13 cellular contexts compared by ENCODE assay signal in the genomic region with DNA sequence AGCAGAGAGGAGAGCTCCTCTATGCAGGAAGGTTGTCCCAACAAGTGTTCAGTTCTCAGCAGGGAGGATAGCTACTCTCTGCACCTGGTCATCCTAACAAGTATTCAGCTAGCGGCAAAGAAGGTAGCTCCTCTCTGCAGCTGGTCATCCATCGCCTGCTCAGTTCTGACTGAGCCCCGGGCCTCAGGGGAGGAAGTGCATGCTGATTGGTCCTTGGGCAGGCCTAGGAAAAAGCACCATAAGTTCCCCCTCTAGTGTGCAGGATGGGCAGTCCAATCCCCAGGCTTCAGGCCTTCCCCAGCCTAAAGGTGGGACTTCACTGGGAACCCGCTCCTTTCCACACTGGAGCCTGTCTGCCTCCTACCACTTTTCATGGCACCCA. TPM values are rescaled to one million over a fixed set of nuclear protein-coding genes. Genes with fewer than 3 reads are reported as not detected.
A peak's percentile ranks its signal among the peaks of the same experiment; 100 is the strongest.
DNase-seq lines count a peak whose midpoint lies in the region; ATAC-seq and TF ChIP-seq lines count a peak whose summit lies in the region.
"Had no signal": no experiment of that assay in that cellular context is flagged by ENCODE, and none has a peak within 500 bp of the region (broad histone marks: within the 10 kb centered on the region; RNA-seq: fewer than 3 reads in every experiment).

No MANE protein-coding gene starts in this region.

- peaks cover 38% of the 10 kb centered on the region for H3K4me1 Mint-ChIP-seq in activated CD4-positive, alpha-beta memory T cell treated with anti-CD3 and anti-CD28 coated beads for 36 hours (ENCODE audit: low read depth)
- peaks cover 32% of the 10 kb centered on the region for H3K4me1 Mint-ChIP-seq in activated CD4-positive, alpha-beta memory T cell treated with anti-CD3 and anti-CD28 coated beads, Interleukin-2, amount 10 ng/mL, durations not matched to agents 7 days and 5 days
- peaks cover 17 to 50% (median 44%) of the 10 kb centered on the region in 4 donors for H3K4me1 Mint-ChIP-seq in naive thymus-derived CD8-positive, alpha-beta T cell

- TF ChIP-seq CTCF in GM20000 (IDR thresholded peaks at IDR 0.05; ENCODE audit: extremely low read depth, missing control alignments), result no peak

- peaks cover 2% of the 10 kb centered on the region for H3K9me3 Mint-ChIP-seq in activated CD4-positive, alpha-beta memory T cell treated with anti-CD3 and anti-CD28 coated beads for 36 hours
- no peaks in the 10 kb centered on the region for H3K9me3 Mint-ChIP-seq in activated CD4-positive, alpha-beta memory T cell treated with anti-CD3 and anti-CD28 coated beads, Interleukin-2, amount 10 ng/mL, durations not matched to agents 7 days and 5 days
- H3K9me3 Mint-ChIP-seq in naive thymus-derived CD8-positive, alpha-beta T cell, result no peaks in the 10 kb centered on the region

- POLR2A ChIA-PET in activated CD4-positive, alpha-beta memory T cell treated with anti-CD3 and anti-CD28 coated beads for 36 hours (lab: Charles Lee), result interaction anchor here (0.7 to 1.6 kb wide), 3 partner anchors 11 to 15 kb away, joined by 3 to 8 read pairs (median 4); no protein-coding TSS in a partner anchor
- POLR2A ChIA-PET in activated CD4-positive, alpha-beta memory T cell treated with anti-CD3 and anti-CD28 coated beads, Interleukin-2, amount 10 ng/mL, durations not matched to agents 7 days and 5 days (lab: Charles Lee), result interaction anchor here (9.0 kb wide), 1 partner anchor 12 kb away, joined by 266 read pairs; no protein-coding TSS in a partner anchor
- POLR2A ChIA-PET in naive thymus-derived CD8-positive, alpha-beta T cell (lab: Charles Lee), result interaction anchor here (0.6 to 1.0 kb wide), 2 partner anchors 14 to 15 kb away, joined by 3 read pairs; no protein-coding TSS in a partner anchor

- H3K36me3 Mint-ChIP-seq in activated CD4-positive, alpha-beta memory T cell treated with anti-CD3 and anti-CD28 coated beads for 36 hours, result peaks cover 19% of the 10 kb centered on the region
- peaks cover 35% of the 10 kb centered on the region for H3K36me3 Mint-ChIP-seq in activated CD4-positive, alpha-beta memory T cell treated with anti-CD3 and anti-CD28 coated beads, Interleukin-2, amount 10 ng/mL, durations not matched to agents 7 days and 5 days (ENCODE audit: low read depth)
- peaks cover 0 to 12% (median 7%) of the 10 kb centered on the region in 3 donors for H3K36me3 Mint-ChIP-seq in naive thymus-derived CD8-positive, alpha-beta T cell

- CTCF ChIA-PET in activated CD4-positive, alpha-beta memory T cell treated with anti-CD3 and anti-CD28 coated beads for 36 hours (lab: Charles Lee), result interaction anchor here (3.4 kb wide), 1 partner anchor 39 kb away, joined by 26 read pairs; no protein-coding TSS in a partner anchor
- CTCF ChIA-PET in activated CD4-positive, alpha-beta memory T cell treated with anti-CD3 and anti-CD28 coated beads, Interleukin-2, amount 10 ng/mL, durations not matched to agents 7 days and 5 days (lab: Charles Lee), result no interaction called here

- DNase-seq in activated CD4-positive, alpha-beta memory T cell treated with anti-CD3 and anti-CD28 coated beads for 36 hours, result peak; percentile 20
- no peak for DNase-seq in activated CD4-positive, alpha-beta memory T cell treated with anti-CD3 and anti-CD28 coated beads, Interleukin-2, amount 10 ng/mL, durations not matched to agents 7 days and 5 days
- DNase-seq in GM20000 (ENCODE audit: low spot score) (peak; percentile 39), NOMO-1 treated with DMSO at 0.1 percent for 48 hours (lab: John Stamatoyannopoulos, UW; ENCODE audit: unreplicated experiment) (no peak), NCI-H226 (no peak), NCI-H1436 treated with DMSO at 0.1 percent for 48 hours (lab: John Stamatoyannopoulos, UW) (no peak)
- DNase-seq in naive thymus-derived CD8-positive, alpha-beta T cell, result no peak
- DNase-seq: dorsolateral prefrontal cortex, NCI-H2171, tibial artery had no signal

- intact Hi-C loops in activated CD4-positive, alpha-beta memory T cell treated with anti-CD3 and anti-CD28 coated beads for 36 hours (cut with micrococcal nuclease), result no loop called here

- H3K4me3 Mint-ChIP-seq in activated CD4-positive, alpha-beta memory T cell treated with anti-CD3 and anti-CD28 coated beads for 36 hours, result no peak overlapping the region
- H3K4me3 Mint-ChIP-seq in activated CD4-positive, alpha-beta memory T cell treated with anti-CD3 and anti-CD28 coated beads, Interleukin-2, amount 10 ng/mL, durations not matched to agents 7 days and 5 days, result no peak overlapping the region
- no peak overlapping the region for H3K4me3 Mint-ChIP-seq in naive thymus-derived CD8-positive, alpha-beta T cell

- H3K27ac Mint-ChIP-seq in activated CD4-positive, alpha-beta memory T cell treated with anti-CD3 and anti-CD28 coated beads for 36 hours, result peak overlapping the region; percentile 45
- H3K27ac Mint-ChIP-seq in activated CD4-positive, alpha-beta memory T cell treated with anti-CD3 and anti-CD28 coated beads, Interleukin-2, amount 10 ng/mL, durations not matched to agents 7 days and 5 days, result no peak overlapping the region
- H3K27ac Mint-ChIP-seq in naive thymus-derived CD8-positive, alpha-beta T cell, result peak overlapping the region in 6 of 10 donors; percentile 55 to 97 (median 73)

- peak; percentile 19 for ATAC-seq in HG03460 (IDR thresholded peaks at IDR 0.05; ENCODE audit: unreplicated experiment)
- ATAC-seq in naive thymus-derived CD8-positive, alpha-beta T cell, result no peak
- ATAC-seq: A549, right cardiac atrium had no signal

- H3K27me3 Mint-ChIP-seq in activated CD4-positive, alpha-beta memory T cell treated with anti-CD3 and anti-CD28 coated beads for 36 hours, result no peaks in the 10 kb centered on the region
- no peaks in the 10 kb centered on the region for H3K27me3 Mint-ChIP-seq in activated CD4-positive, alpha-beta memory T cell treated with anti-CD3 and anti-CD28 coated beads, Interleukin-2, amount 10 ng/mL, durations not matched to agents 7 days and 5 days
- H3K27me3 Mint-ChIP-seq in naive thymus-derived CD8-positive, alpha-beta T cell, result no peaks in the 10 kb centered on the region

RNA-seq across cellular contexts. Expression of a gene that starts 4.4 kb away (rescaled TPM):
- total RNA-seq in activated CD4-positive, alpha-beta memory T cell treated with anti-CD3 and anti-CD28 coated beads for 36 hours, result 10 to 100 TPM; 35.8 to 37.8 TPM
- 10 to 100 TPM; 59.8 to 66.8 TPM for total RNA-seq in activated CD4-positive, alpha-beta memory T cell treated with anti-CD3 and anti-CD28 coated beads, Interleukin-2, amount 10 ng/mL, durations not matched to agents 7 days and 5 days
- 100 to 1,000 TPM; 110 to 126 TPM for total RNA-seq in naive thymus-derived CD8-positive, alpha-beta T cell
- polyA plus RNA-seq in naive thymus-derived CD8-positive, alpha-beta T cell, result 10 to 100 TPM; 30.0 to 41.4 (median 31.5) TPM

Comparison
In these comparisons a context has a peak if more than half of its experiments do, and no peak if none do; other contexts are left out.
1. DNase-seq: peak in activated CD4-positive, alpha-beta memory T cell treated with anti-CD3 and anti-CD28 coated beads for 36 hours (single experiment) and GM20000 (single experiment); none in activated CD4-positive, alpha-beta memory T cell treated with anti-CD3 and anti-CD28 coated beads, Interleukin-2, amount 10 ng/mL, durations not matched to agents 7 days and 5 days (single experiment), naive thymus-derived CD8-positive, alpha-beta T cell (0 of 10), NOMO-1 treated with DMSO at 0.1 percent for 48 hours (single experiment), NCI-H226 (single experiment) and NCI-H1436 treated with DMSO at 0.1 percent for 48 hours (single experiment).